In the genomic region with DNA sequence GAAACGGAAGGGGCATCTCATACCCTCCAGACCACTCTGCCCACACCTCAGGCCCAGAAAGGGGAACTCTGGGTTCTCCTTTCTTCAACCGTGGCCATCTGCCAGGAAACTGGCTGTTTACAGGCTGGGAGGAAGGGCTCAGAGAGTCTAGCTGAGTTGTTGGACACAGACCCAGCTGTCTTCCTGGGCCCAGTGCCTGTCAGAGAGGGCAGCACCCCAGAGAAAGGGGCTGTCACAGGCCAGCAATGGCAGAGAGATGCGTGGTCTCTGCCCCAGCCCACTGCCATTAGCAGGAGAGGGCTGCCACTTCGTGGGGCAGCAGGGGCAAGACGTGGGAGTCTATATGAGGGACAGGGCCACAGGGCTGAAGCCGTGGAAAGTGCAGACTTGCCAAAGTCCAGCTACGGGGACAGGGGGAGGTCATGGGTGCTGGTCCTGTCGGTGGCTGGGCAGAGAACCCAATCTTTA, we compare ENCODE assay signal across 9 cellular contexts. TPM values are rescaled to one million over a fixed set of nuclear protein-coding genes. Genes with fewer than 3 reads are reported as not detected.
DNase-seq lines count a peak whose midpoint lies in the region; ATAC-seq and TF ChIP-seq lines count a peak whose summit lies in the region.
"Had no signal": no experiment of that assay in that cellular context is flagged by ENCODE, and none has a peak within 500 bp of the region (broad histone marks: within the 10 kb centered on the region; RNA-seq: fewer than 3 reads in every experiment).

No MANE protein-coding gene starts in this region.

- ATAC-seq in body of pancreas (no peak), memory B cell (ENCODE audit: low read depth) (peak; percentile 50), PC-3 (no peak)
- no peak for ATAC-seq in activated naive CD4-positive, alpha-beta T cell treated with anti-CD3 and anti-CD28 coated beads, Interleukin-2, amount 50 U/mL, for 72 hours

- no peaks in the 10 kb centered on the region for H3K36me3 ChIP-seq in BLaER1 treated with 17β-estradiol and CSF1 and Interleukin-3, amounts not matched to agents 10 nM and 100 nM
- H3K36me3 ChIP-seq in Karpas-422 (ENCODE audit: insufficient read depth, low read length) (no peaks in the 10 kb centered on the region), body of pancreas (replicated peaks in 1 of 2; ENCODE audit: insufficient read depth in 1 of 2, low read depth in 2 of 2) (no peaks in the 10 kb centered on the region), PC-3 (ENCODE audit: low read depth, low read length) (no peaks in the 10 kb centered on the region)

- peaks cover 0 to 2% (median 0%) of the 10 kb centered on the region in 11 experiments; a peak in 1 of 22 replicates for H3K27me3 ChIP-seq in BLaER1 treated with 17β-estradiol and CSF1 and Interleukin-3, amounts not matched to agents 10 nM and 100 nM
- H3K27me3 ChIP-seq in Karpas-422 (ENCODE audit: low read length), result no peaks in the 10 kb centered on the region
- H3K27me3 ChIP-seq in body of pancreas, result no peaks in the 10 kb centered on the region
- peaks cover 12% of the 10 kb centered on the region for H3K27me3 ChIP-seq in PC-3 (ENCODE audit: low read length)

- DNase-seq in Karpas-422 (peak; percentile 51), body of pancreas (peak in 3 of 4 donors; percentile 28 to 67 (median 37)), memory B cell (ENCODE audit: low spot score in 2 of 2) (no peak), NCI-H146 (lab: John Stamatoyannopoulos, UW) (no peak), PC-3 (no peak), AG20443 (ENCODE audit: low spot score) (no peak)
- DNase-seq in activated naive CD4-positive, alpha-beta T cell treated with anti-CD3 and anti-CD28 coated beads, Interleukin-2, amount 50 U/mL, for 72 hours (ENCODE audit: low spot score in 2 of 2), result no peak
- DNase-seq: central memory CD4-positive, alpha-beta T cell had no signal

- H2AFZ ChIP-seq in Karpas-422 (ENCODE audit: low read length), result no peak overlapping the region
- H2AFZ ChIP-seq in PC-3 (ENCODE audit: low read length), result no peak overlapping the region

- H3K36me3 Mint-ChIP-seq in memory B cell, result no peaks in the 10 kb centered on the region
- no peaks in the 10 kb centered on the region for H3K36me3 Mint-ChIP-seq in activated naive CD4-positive, alpha-beta T cell treated with anti-CD3 and anti-CD28 coated beads, Interleukin-2, amount 50 U/mL, for 72 hours

- H3K9me3 ChIP-seq in BLaER1 treated with 17β-estradiol and CSF1 and Interleukin-3, amounts not matched to agents 10 nM and 100 nM (replicated peaks in 1 of 11), result peaks cover 0 to 6% (median 0%) of the 10 kb centered on the region in 11 experiments; a peak in 2 of 22 replicates
- H3K9me3 ChIP-seq in Karpas-422 (ENCODE audit: low read length), result no peaks in the 10 kb centered on the region
- H3K9me3 ChIP-seq in body of pancreas, result no peaks in the 10 kb centered on the region
- no peaks in the 10 kb centered on the region for H3K9me3 ChIP-seq in PC-3 (ENCODE audit: low read length)

- H3K9ac ChIP-seq in BLaER1 treated with 17β-estradiol and CSF1 and Interleukin-3, amounts not matched to agents 10 nM and 100 nM, result peak overlapping the region in 6 of 11 experiments; percentile 36 to 65 (median 50); a peak in 11 of 22 replicates
- H3K9ac ChIP-seq in Karpas-422 (ENCODE audit: low read length) (no peak overlapping the region), PC-3 (ENCODE audit: low read length) (no peak overlapping the region)

- WGBS in body of pancreas, 2 donors, result 55 to 71% methylated on average over 8 of the region's 8 CpGs

- CTCF ChIA-PET in PC-3 (lab: Charles Lee), result no interaction called here

- 0 out of 22 replicates have a peak, but pooled peaks cover 0 to 6% (median 0%) of the 10 kb centered on the region in 11 experiments for H4K20me1 ChIP-seq in BLaER1 treated with 17β-estradiol and CSF1 and Interleukin-3, amounts not matched to agents 10 nM and 100 nM
- H4K20me1 ChIP-seq in Karpas-422 (ENCODE audit: insufficient read depth, low read depth, low read length) (no peaks in the 10 kb centered on the region), PC-3 (ENCODE audit: low read length) (no peaks in the 10 kb centered on the region)

- peaks cover 38 to 56% (median 41%) of the 10 kb centered on the region in 10 experiments for H3K4me1 ChIP-seq in BLaER1 treated with 17β-estradiol and CSF1 and Interleukin-3, amounts not matched to agents 10 nM and 100 nM
- H3K4me1 ChIP-seq in Karpas-422 (ENCODE audit: low read length), result peaks cover 22% of the 10 kb centered on the region
- no peaks in the 10 kb centered on the region for H3K4me1 ChIP-seq in body of pancreas
- H3K4me1 ChIP-seq in PC-3 (ENCODE audit: insufficient read depth, low read length), result no peaks in the 10 kb centered on the region

- H3K4me3 Mint-ChIP-seq in memory B cell, result no peak overlapping the region

- POLR2A ChIA-PET in PC-3 (lab: Charles Lee; ENCODE audit: unreplicated experiment), result no interaction called here

- H3K79me2 ChIP-seq in Karpas-422 (ENCODE audit: low read length) (no peaks in the 10 kb centered on the region), PC-3 (ENCODE audit: low read length) (no peaks in the 10 kb centered on the region)

- H3K4me3 ChIP-seq in BLaER1 treated with 17β-estradiol and CSF1 and Interleukin-3, amounts not matched to agents 10 nM and 100 nM, result no peak overlapping the region
- H3K4me3 ChIP-seq in Karpas-422 (ENCODE audit: low read length) (no peak overlapping the region), body of pancreas (no peak overlapping the region), PC-3 (ENCODE audit: low read length) (no peak overlapping the region)

- H3K27me3 Mint-ChIP-seq in memory B cell, result peaks cover 5% of the 10 kb centered on the region

- no peak overlapping the region for H3K27ac Mint-ChIP-seq in memory B cell
- H3K27ac Mint-ChIP-seq in activated naive CD4-positive, alpha-beta T cell treated with anti-CD3 and anti-CD28 coated beads, Interleukin-2, amount 50 U/mL, for 72 hours, result no peak overlapping the region

- no peak for TF ChIP-seq CTCF in body of pancreas (IDR thresholded peaks at IDR 0.05)
- TF ChIP-seq CTCF in PC-3 (conservative IDR thresholded peaks at IDR 0.05; ENCODE audit: low read depth, low read length), result no peak

- H3F3A ChIP-seq in PC-3 (ENCODE audit: low read length, unreplicated experiment), result no peaks in the 10 kb centered on the region

- no TSS peak for BruUV-seq in PC-3 (replicated peaks; lab: Mats Ljungman, UMichigan)

- H3K4me2 ChIP-seq in BLaER1 treated with 17β-estradiol and CSF1 and Interleukin-3, amounts not matched to agents 10 nM and 100 nM, result peak overlapping the region; percentile 59 to 87 (median 73)
- H3K4me2 ChIP-seq in Karpas-422 (ENCODE audit: low read depth, low read length, poor library complexity, severe bottlenecking) (no peak overlapping the region), PC-3 (ENCODE audit: low read length) (no peak overlapping the region)

- no peaks in the 10 kb centered on the region for H3K9me2 ChIP-seq in Karpas-422 (replicated peaks; ENCODE audit: insufficient read depth, low read length)
- no peaks in the 10 kb centered on the region for H3K9me2 ChIP-seq in PC-3 (replicated peaks; ENCODE audit: low read length)

- TF ChIP-seq POLR2A in body of pancreas (IDR thresholded peaks at IDR 0.05), result no peak

- H3K27ac ChIP-seq in BLaER1 treated with 17β-estradiol and CSF1 and Interleukin-3, amounts not matched to agents 10 nM and 100 nM, result peak overlapping the region in 10 of 11 experiments; percentile 23 to 79 (median 61); a peak in 17 of 22 replicates
- no peak overlapping the region for H3K27ac ChIP-seq in Karpas-422 (ENCODE audit: low read length)
- no peak overlapping the region for H3K27ac ChIP-seq in body of pancreas
- H3K27ac ChIP-seq in PC-3 (ENCODE audit: low read length), result no peak overlapping the region

- H3K9me3 Mint-ChIP-seq in memory B cell, result peaks cover 1% of the 10 kb centered on the region
- H3K9me3 Mint-ChIP-seq in activated naive CD4-positive, alpha-beta T cell treated with anti-CD3 and anti-CD28 coated beads, Interleukin-2, amount 50 U/mL, for 72 hours, result no peaks in the 10 kb centered on the region

- intact Hi-C loops in body of pancreas (cut with DNase I) (no loop called here), PC-3 (cut with micrococcal nuclease) (no loop called here)

- peaks cover 22% of the 10 kb centered on the region for H3K4me1 Mint-ChIP-seq in memory B cell

RNA-seq across cellular contexts. Expression of gene GRID1, which starts 11.0 kb away (rescaled TPM):
- 0.07 and 0.18 TPM in 2 replicates for total RNA-seq in Karpas-422 (2014; rRNA removed; shearing (Covaris generic); ENCODE audit: low replicate concordance)
- total RNA-seq in body of pancreas (1 to 10 TPM; 1.0 to 1.6 TPM), PC-3 (2014; rRNA removed) (not detected in 2 replicates)
- total RNA-seq in activated naive CD4-positive, alpha-beta T cell treated with anti-CD3 and anti-CD28 coated beads, Interleukin-2, amount 50 U/mL, for 72 hours, result not detected

Comparison
In these comparisons a context has a peak if more than half of its experiments do, and no peak if none do; other contexts are left out.
1. H3K27ac ChIP-seq: peak in BLaER1 treated with 17β-estradiol and CSF1 and Interleukin-3, amounts not matched to agents 10 nM and 100 nM (10 of 11); none in Karpas-422 (single experiment), body of pancreas (0 of 4) and PC-3 (single experiment).
2. H3K4me2 ChIP-seq: peak in BLaER1 treated with 17β-estradiol and CSF1 and Interleukin-3, amounts not matched to agents 10 nM and 100 nM (11 of 11); none in Karpas-422 (single experiment) and PC-3 (single experiment).
3. H3K9ac ChIP-seq: peak in BLaER1 treated with 17β-estradiol and CSF1 and Interleukin-3, amounts not matched to agents 10 nM and 100 nM (6 of 11); none in Karpas-422 (single experiment) and PC-3 (single experiment).
4. DNase-seq: peak in Karpas-422 (single experiment) and body of pancreas (3 of 4); none in memory B cell (0 of 2), NCI-H146 (single experiment), PC-3 (single experiment), AG20443 (single experiment) and activated naive CD4-positive, alpha-beta T cell treated with anti-CD3 and anti-CD28 coated beads, Interleukin-2, amount 50 U/mL, for 72 hours (0 of 2).